ENCODE assay signal across 8 cellular contexts in genomic region chrX:12946838-12947544, GRCh38. TPM values are rescaled to one million over a fixed set of nuclear protein-coding genes. Genes with fewer than 3 reads are reported as not detected.
DNase-seq lines count a peak whose midpoint lies in the region; ATAC-seq and TF ChIP-seq lines count a peak whose summit lies in the region.

No MANE protein-coding gene starts in this region.

- no peaks in the 10 kb centered on the region for H3K36me3 Mint-ChIP-seq in activated CD4-positive, alpha-beta memory T cell treated with anti-CD3 and anti-CD28 coated beads, Interleukin-2, amount 10 ng/mL, durations not matched to agents 7 days and 5 days (ENCODE audit: low read depth)
- peaks cover 4% of the 10 kb centered on the region for H3K36me3 Mint-ChIP-seq in endodermal cell (ENCODE audit: low read depth)

- H3K4me3 Mint-ChIP-seq in activated CD4-positive, alpha-beta memory T cell treated with anti-CD3 and anti-CD28 coated beads, Interleukin-2, amount 10 ng/mL, durations not matched to agents 7 days and 5 days: peak overlapping the region; percentile 45
- no peak overlapping the region for H3K4me3 Mint-ChIP-seq in endodermal cell

- H3K27me3 Mint-ChIP-seq in activated CD4-positive, alpha-beta memory T cell treated with anti-CD3 and anti-CD28 coated beads, Interleukin-2, amount 10 ng/mL, durations not matched to agents 7 days and 5 days: no peaks in the 10 kb centered on the region
- no peaks in the 10 kb centered on the region for H3K27me3 Mint-ChIP-seq in endodermal cell (ENCODE audit: insufficient read depth)

- no peaks in the 10 kb centered on the region for H3K9me3 ChIP-seq in DND-41 (ENCODE audit: insufficient read depth, low read length, severe bottlenecking)
- no peaks in the 10 kb centered on the region for H3K9me3 ChIP-seq in endodermal cell (ENCODE audit: control insufficient read depth, low read length)

- TF ChIP-seq CTCF in DND-41 (IDR thresholded peaks at IDR 0.05; ENCODE audit: borderline replicate concordance, extremely low read depth, low read length, poor library complexity, severe bottlenecking) (peak; percentile 97), HL-60 (IDR thresholded peaks at IDR 0.05; ENCODE audit: insufficient read depth, low read length) (peak; percentile 86), endodermal cell (conservative IDR thresholded peaks at IDR 0.05) (peak; percentile 95)

- peak overlapping the region; percentile 91 for H3K4ac ChIP-seq in mesendoderm (ENCODE audit: low read depth, low read length)

- H4K5ac ChIP-seq in mesendoderm (ENCODE audit: low read length): no peak overlapping the region

- CTCF ChIA-PET in activated CD4-positive, alpha-beta memory T cell treated with anti-CD3 and anti-CD28 coated beads, Interleukin-2, amount 10 ng/mL, durations not matched to agents 7 days and 5 days (lab: Charles Lee): interaction anchor here (0.6 to 14.9 kb wide), 51 partner anchors 9 to 1080 kb away, joined by 3 to 273 read pairs (median 4); partner anchors contain the start of gene TMSB4X

- H3K4me3 ChIP-seq in DND-41 (ENCODE audit: low read depth in 1 of 2, low read length in 2 of 2): peak overlapping the region in 1 of 2 experiments; percentile 38; a peak in 2 of 4 replicates
- H3K4me3 ChIP-seq in HL-60 (replicated peaks; ENCODE audit: insufficient read depth, low read length): no peak overlapping the region
- H3K4me3 ChIP-seq in endodermal cell (ENCODE audit: low read length): no peak overlapping the region
- no peak overlapping the region for H3K4me3 ChIP-seq in mesendoderm (ENCODE audit: low read length)

- H3K36me3 ChIP-seq in DND-41 (ENCODE audit: insufficient read depth, low read length) (no peaks in the 10 kb centered on the region), endodermal cell (ENCODE audit: control insufficient read depth, insufficient read depth, low read length) (no peaks in the 10 kb centered on the region), mesendoderm (ENCODE audit: control insufficient read depth, insufficient read depth, low read length) (no peaks in the 10 kb centered on the region)

- H3K9ac ChIP-seq in DND-41 (ENCODE audit: low read depth, low read length) (peak overlapping the region; percentile 52), endodermal cell (ENCODE audit: extremely low read depth, low read length, poor library complexity, severe bottlenecking) (peak overlapping the region; percentile 12), mesendoderm (ENCODE audit: low read length) (peak overlapping the region; percentile 34)

- peak overlapping the region; percentile 28 for H2BK120ac ChIP-seq in mesendoderm (ENCODE audit: low read depth, low read length)

- H3K23ac ChIP-seq in mesendoderm (ENCODE audit: low read length): no peak overlapping the region

- H3K27ac Mint-ChIP-seq in activated CD4-positive, alpha-beta memory T cell treated with anti-CD3 and anti-CD28 coated beads, Interleukin-2, amount 10 ng/mL, durations not matched to agents 7 days and 5 days: peak overlapping the region; percentile 85
- H3K27ac Mint-ChIP-seq in endodermal cell: peak overlapping the region; percentile 95

- peak overlapping the region; percentile 67 for H3K56ac ChIP-seq in mesendoderm (ENCODE audit: low read length)

- peak overlapping the region; percentile 51 for H3K4me2 ChIP-seq in DND-41 (ENCODE audit: insufficient read depth, low read length)
- no peak overlapping the region for H3K4me2 ChIP-seq in mesendoderm (ENCODE audit: low read length)

- H4K20me1 ChIP-seq in DND-41 (ENCODE audit: insufficient read depth, low read length): no peaks in the 10 kb centered on the region

- ATAC-seq in DND-41 (ENCODE audit: insufficient read depth, low read depth) (peak; percentile 44), GM21381 (IDR thresholded peaks at IDR 0.05; ENCODE audit: unreplicated experiment) (no peak)

- no peaks in the 10 kb centered on the region for H3K9me3 Mint-ChIP-seq in activated CD4-positive, alpha-beta memory T cell treated with anti-CD3 and anti-CD28 coated beads, Interleukin-2, amount 10 ng/mL, durations not matched to agents 7 days and 5 days
- peaks cover 72% of the 10 kb centered on the region for H3K9me3 Mint-ChIP-seq in endodermal cell

- H3K4me1 ChIP-seq in DND-41 (ENCODE audit: insufficient read depth, low read length): peaks cover 56% of the 10 kb centered on the region
- no peaks in the 10 kb centered on the region for H3K4me1 ChIP-seq in endodermal cell (ENCODE audit: control insufficient read depth, insufficient read depth, low read length)
- no peaks in the 10 kb centered on the region for H3K4me1 ChIP-seq in mesendoderm (ENCODE audit: control insufficient read depth, low read depth, low read length)

- peaks cover 47% of the 10 kb centered on the region for H3K79me2 ChIP-seq in DND-41 (ENCODE audit: insufficient read depth, low read length)
- H3K79me2 ChIP-seq in mesendoderm (ENCODE audit: control insufficient read depth, insufficient read depth, low read length): no peaks in the 10 kb centered on the region

- H3K27me3 ChIP-seq in DND-41 (ENCODE audit: insufficient read depth, low read length, poor library complexity) (no peaks in the 10 kb centered on the region), HL-60 (ENCODE audit: insufficient read depth, poor library complexity, severe bottlenecking) (no peaks in the 10 kb centered on the region), endodermal cell (ENCODE audit: control insufficient read depth, insufficient read depth, low read length, poor library complexity, severe bottlenecking) (no peaks in the 10 kb centered on the region), mesendoderm (ENCODE audit: insufficient read depth, low read length, poor library complexity) (no peaks in the 10 kb centered on the region)

- peak; percentile 84 for DNase-seq in DND-41
- peak in 1 of 2 experiments; percentile 89 for DNase-seq in HL-60 (ENCODE audit: low read depth in 1 of 2, low spot score in 1 of 2)
- peak; percentile 88 for DNase-seq in NCI-H82 (lab: John Stamatoyannopoulos, UW)
- peak; percentile 78 for DNase-seq in activated CD4-positive, alpha-beta memory T cell treated with anti-CD3 and anti-CD28 coated beads, Interleukin-2, amount 10 ng/mL, durations not matched to agents 7 days and 5 days
- peak; percentile 97 for DNase-seq in endodermal cell
- peak; percentile 96 for DNase-seq in mesendoderm
- DNase-seq in stimulated activated CD8-positive, alpha-beta memory T cell treated with anti-CD3 and anti-CD28 coated beads, Interleukin-7, amount 100 ng/mL, for 1 hour (ENCODE audit: low read depth in 2 of 2): peak; percentile 51 to 53

- peaks cover 57% of the 10 kb centered on the region for H3K4me1 Mint-ChIP-seq in activated CD4-positive, alpha-beta memory T cell treated with anti-CD3 and anti-CD28 coated beads, Interleukin-2, amount 10 ng/mL, durations not matched to agents 7 days and 5 days
- peaks cover 35% of the 10 kb centered on the region for H3K4me1 Mint-ChIP-seq in endodermal cell

- POLR2A ChIA-PET in activated CD4-positive, alpha-beta memory T cell treated with anti-CD3 and anti-CD28 coated beads, Interleukin-2, amount 10 ng/mL, durations not matched to agents 7 days and 5 days (lab: Charles Lee): interaction anchor here (0.8 to 17.2 kb wide), 9 partner anchors 9 to 541 kb away, joined by 4 to 1343 read pairs (median 7); partner anchors contain the start of gene TMSB4X

- H3K27ac ChIP-seq in DND-41 (ENCODE audit: low read length) (peak overlapping the region; percentile 80), HL-60 (replicated peaks) (peak overlapping the region; percentile 59), endodermal cell (ENCODE audit: low read depth, low read length) (peak overlapping the region; percentile 6), mesendoderm (ENCODE audit: low read depth, low read length) (peak overlapping the region; percentile 87)

- H2AK5ac ChIP-seq in mesendoderm (ENCODE audit: low read length): no peak overlapping the region

- peak overlapping the region; percentile 98 for H3K18ac ChIP-seq in mesendoderm (ENCODE audit: low read length)

- peak overlapping the region; percentile 70 for H2BK5ac ChIP-seq in mesendoderm (ENCODE audit: low read length)

- H2AFZ ChIP-seq in DND-41 (ENCODE audit: low read depth, low read length): peak overlapping the region; percentile 57

- WGBS in endodermal cell (ENCODE audit: insufficient coverage in 1 of 2, insufficient read length in 1 of 2), 2 experiments: 39% methylated on average over 3 of the region's 5 CpGs; no CpG with 5 or more reads in 1 of the 2 experiments
- no CpG with 5 or more reads among the region's 5 CpGs for WGBS in mesendoderm (ENCODE audit: extremely low coverage, insufficient coverage, low lambda C conversion rate)

- H4K8ac ChIP-seq in mesendoderm (ENCODE audit: low read depth, low read length): no peak overlapping the region

- H3K79me1 ChIP-seq in mesendoderm (ENCODE audit: low read length): no peaks in the 10 kb centered on the region

- H2BK15ac ChIP-seq in mesendoderm (replicated peaks; ENCODE audit: low read depth): no peak overlapping the region

RNA-seq across cellular contexts. Expression of gene TMSB4X, which starts 27.9 kb away (rescaled TPM):
- over 10,000 TPM; 10,813 to 11,021 TPM for total RNA-seq in activated CD4-positive, alpha-beta memory T cell treated with anti-CD3 and anti-CD28 coated beads, Interleukin-2, amount 10 ng/mL, durations not matched to agents 7 days and 5 days
- total RNA-seq in endodermal cell: 1,000 to 10,000 TPM; 1,539 to 2,456 TPM
- 2,887 TPM for polyA plus RNA-seq in endodermal cell (2013, experiment 1 of 2)
- polyA plus RNA-seq in endodermal cell (2013, experiment 2 of 2): 3,134 TPM
- polyA plus RNA-seq in mesendoderm (2013, experiment 1 of 2): 3,955 TPM
- polyA plus RNA-seq in mesendoderm (2013, experiment 2 of 2): 4,083 TPM

RNA-seq across cellular contexts. Expression of gene TLR8, which starts 40.6 kb away (rescaled TPM):
- not detected for total RNA-seq in activated CD4-positive, alpha-beta memory T cell treated with anti-CD3 and anti-CD28 coated beads, Interleukin-2, amount 10 ng/mL, durations not matched to agents 7 days and 5 days
- not detected for total RNA-seq in endodermal cell
- polyA plus RNA-seq in endodermal cell (2013, experiment 1 of 2): not detected
- polyA plus RNA-seq in endodermal cell (2013, experiment 2 of 2): not detected
- polyA plus RNA-seq in mesendoderm (2013, experiment 1 of 2): not detected
- not detected for polyA plus RNA-seq in mesendoderm (2013, experiment 2 of 2)

Comparison
In these comparisons a context has a peak if more than half of its experiments do, and no peak if none do; other contexts are left out.
1. H3K27ac ChIP-seq: peak in every context shown above with its lines; median percentile 87 in mesendoderm; 80 in DND-41; 59 in HL-60; 6 in endodermal cell.
2. RNA of gene TMSB4X, which starts 27.9 kb away (total RNA-seq): 10,813 to 11,021 TPM in activated CD4-positive, alpha-beta memory T cell treated with anti-CD3 and anti-CD28 coated beads, Interleukin-2, amount 10 ng/mL, durations not matched to agents 7 days and 5 days; 1,539 to 2,456 TPM in endodermal cell; every median in the first group is over 4 times any median in the second.
3. Peak in every context shown above with its lines, with median percentiles within 50 percentile points of each other: H3K9ac ChIP-seq and CTCF ChIP-seq.